Comparison of ENCODE assay signal across 28 cellular contexts in genomic region chr6:40044196-40044595, GRCh38.
"Had no signal": no experiment of that assay in that cellular context is flagged by ENCODE, and none has a peak within 500 bp of the region (broad histone marks: within the 10 kb centered on the region; RNA-seq: fewer than 3 reads in every experiment).

No MANE protein-coding gene starts in this region.

- ATAC-seq: effector memory CD8-positive, alpha-beta T cell; esophagus mucosa; gastrocnemius medialis; heart right ventricle; left colon; left lobe of liver; left ventricle myocardium superior; lower lobe of right lung; naive thymus-derived CD4-positive, alpha-beta T cell; natural killer cell had no signal

- H3K27ac ChIP-seq: colonic mucosa, epithelial cell of prostate, esophagus squamous epithelium, gastrocnemius medialis, heart right ventricle, lower lobe of right lung had no signal

- H3K36me3 ChIP-seq: colonic mucosa, esophagus squamous epithelium, gastrocnemius medialis, heart right ventricle, lower lobe of right lung had no signal

- H3K4me3 ChIP-seq: colonic mucosa, esophagus squamous epithelium, gastrocnemius medialis, heart right ventricle, lower lobe of right lung had no signal

- H3K9me3 ChIP-seq: colonic mucosa, gastrocnemius medialis, lower lobe of right lung had no signal

- H3K4me1 ChIP-seq: colonic mucosa, gastrocnemius medialis, heart right ventricle, lower lobe of right lung had no signal

- FAIRE-seq: endometrium, islet of Langerhans, kidney had no signal

- DNase-seq: colonic mucosa; cortex of kidney; effector CD8-positive, alpha-beta T cell; effector memory CD8-positive, alpha-beta T cell; endodermal cell; erythroblast; esophagus squamous epithelium; foreskin fibroblast; foreskin melanocyte; gastrocnemius medialis; glutamatergic neuron; head of caudate nucleus; heart right ventricle; hippocampal formation; kidney; kidney glomerular epithelial cell; left colon; left ventricle myocardium superior; lower lobe of right lung; mesendoderm; midbrain; naive thymus-derived CD4-positive, alpha-beta T cell; natural killer cell had no signal

- H3K27me3 ChIP-seq: colonic mucosa, esophagus squamous epithelium, gastrocnemius medialis had no signal
